In genomic region chr6:45493761-45494160, GRCh38 we compare ENCODE assay signal across 19 cellular contexts.
A peak's percentile ranks its signal among the peaks of the same experiment; 100 is the strongest.
DNase-seq lines count a peak whose midpoint lies in the region; ATAC-seq, FAIRE-seq and TF ChIP-seq lines count a peak whose summit lies in the region.
"Had no signal": no experiment of that assay in that cellular context is flagged by ENCODE, and none has a peak within 500 bp of the region (broad histone marks: within the 10 kb centered on the region; RNA-seq: fewer than 3 reads in every experiment).

No MANE protein-coding gene starts in this region.

- no peak overlapping the region for H3K4me3 ChIP-seq in IMR-90 (ENCODE audit: insufficient read depth, low read depth, low read length)
- H3K4me3 ChIP-seq in K562: no peak overlapping the region

- TF ChIP-seq EP300 in K562 (IDR thresholded peaks at IDR 0.05; ENCODE audit: low read length): no peak

- H3K9me1 ChIP-seq in IMR-90 (ENCODE audit: insufficient read depth, low read length) (peaks cover 10% of the 10 kb centered on the region), K562 (ENCODE audit: control insufficient read depth, insufficient read depth, low read length) (no peaks in the 10 kb centered on the region)

- no peak overlapping the region for H2AK9ac ChIP-seq in IMR-90 (replicated peaks; ENCODE audit: low read depth, low read length, poor library complexity)

- no peak overlapping the region for H2BK120ac ChIP-seq in IMR-90 (ENCODE audit: low read depth, low read length)

- H2BK20ac ChIP-seq in IMR-90 (ENCODE audit: low read depth, low read length): no peak overlapping the region

- POLR2A ChIA-PET in IMR-90 (lab: Charles Lee; ENCODE audit: unreplicated experiment) (no interaction called here), K562 (lab: Yijun Ruan, JAX) (no interaction called here)

- H4K8ac ChIP-seq in IMR-90 (ENCODE audit: low read depth in 2 of 2, low read length in 2 of 2): no peak overlapping the region

- dilution Hi-C loops in IMR-90 (cut with HindIII; ENCODE audit: low sequenced_read_pairs, unreplicated experiment): no loop called here

- H3K9ac ChIP-seq in IMR-90 (ENCODE audit: low read depth, low read length) (no peak overlapping the region), K562 (ENCODE audit: insufficient read depth in 1 of 2, low read depth in 2 of 2, low read length in 2 of 2) (no peak overlapping the region)

- peak overlapping the region; percentile 13 for H3K27ac Mint-ChIP-seq in activated naive CD4-positive, alpha-beta T cell treated with anti-CD3 and anti-CD28 coated beads, Interleukin-2, amount 50 U/mL, for 24 hours
- H3K27ac Mint-ChIP-seq in stimulated activated effector memory CD8-positive, alpha-beta T cell treated with anti-CD3 and anti-CD28 coated beads, Interleukin-12 subunit alpha, Interleukin-12 subunit beta, amount 100 ng/mL, for 72 hours: peak overlapping the region; percentile 75
- H3K27ac Mint-ChIP-seq: B cell had no signal

- TF ChIP-seq POLR2A in IMR-90 (IDR thresholded peaks at IDR 0.05; ENCODE audit: low read depth, low read length) (no peak), K562 (conservative IDR thresholded peaks at IDR 0.05) (no peak)

- H3K79me1 ChIP-seq in IMR-90 (ENCODE audit: low read depth in 1 of 2, low read length in 2 of 2): peaks cover 11 to 43% of the 10 kb centered on the region in 2 experiments

- H3K27me3 Mint-ChIP-seq in activated naive CD4-positive, alpha-beta T cell treated with anti-CD3 and anti-CD28 coated beads, Interleukin-2, amount 50 U/mL, for 24 hours: no peaks in the 10 kb centered on the region
- H3K27me3 Mint-ChIP-seq: B cell had no signal

- no peak overlapping the region for H3K4me2 ChIP-seq in IMR-90 (ENCODE audit: low read depth, low read length)
- no peak overlapping the region for H3K4me2 ChIP-seq in K562 (ENCODE audit: insufficient read depth, low read length)

- no peak overlapping the region for H3K27ac ChIP-seq in IMR-90 (ENCODE audit: insufficient read depth, low read length)
- no peak overlapping the region for H3K27ac ChIP-seq in K562 (ENCODE audit: extremely low read depth, low read depth, low read length)

- H2BK5ac ChIP-seq in IMR-90 (ENCODE audit: low read depth, low read length, poor library complexity, severe bottlenecking): no peak overlapping the region

- H3K9me3 ChIP-seq in IMR-90 (ENCODE audit: control insufficient read depth, insufficient read depth, low read length) (no peaks in the 10 kb centered on the region), K562 (replicated peaks; ENCODE audit: control insufficient read depth, insufficient read depth, low read depth, low read length) (no peaks in the 10 kb centered on the region)
- H3K9me3 ChIP-seq: Caco-2 had no signal

- peaks cover 1% of the 10 kb centered on the region for H3K36me3 Mint-ChIP-seq in activated naive CD4-positive, alpha-beta T cell treated with anti-CD3 and anti-CD28 coated beads, Interleukin-2, amount 50 U/mL, for 24 hours
- peaks cover 76% of the 10 kb centered on the region for H3K36me3 Mint-ChIP-seq in stimulated activated effector memory CD8-positive, alpha-beta T cell treated with anti-CD3 and anti-CD28 coated beads, Interleukin-12 subunit alpha, Interleukin-12 subunit beta, amount 100 ng/mL, for 72 hours

- H4K91ac ChIP-seq in IMR-90 (ENCODE audit: insufficient read depth, low read depth, low read length): no peak overlapping the region; the same call in 1 of the 2 replicates

- H3K9me3 Mint-ChIP-seq in activated naive CD4-positive, alpha-beta T cell treated with anti-CD3 and anti-CD28 coated beads, Interleukin-2, amount 50 U/mL, for 24 hours: no peaks in the 10 kb centered on the region
- no peaks in the 10 kb centered on the region for H3K9me3 Mint-ChIP-seq in stimulated activated effector memory CD8-positive, alpha-beta T cell treated with anti-CD3 and anti-CD28 coated beads, Interleukin-12 subunit alpha, Interleukin-12 subunit beta, amount 100 ng/mL, for 72 hours

- in situ Hi-C loops in IMR-90 (cut with MboI; ENCODE audit: low sequenced_read_pairs): no loop called here
- in situ Hi-C loops in K562 (cut with MboI): no loop called here

- 0 out of 2 replicates have a peak overlapping the region, but pooled peaks have one; percentile 36 for H3K4ac ChIP-seq in IMR-90 (ENCODE audit: low read depth, low read length)

- no peaks in the 10 kb centered on the region for H4K20me1 ChIP-seq in IMR-90 (ENCODE audit: insufficient read depth, low read length)
- H4K20me1 ChIP-seq in K562 (replicated peaks; ENCODE audit: control insufficient read depth, insufficient read depth, low read length): no peaks in the 10 kb centered on the region

- CTCF ChIA-PET in IMR-90 (lab: Yijun Ruan, JAX) (interaction anchor here (0.7 kb wide), 1 partner anchor 221 kb away, joined by 3 read pairs; no protein-coding TSS in a partner anchor), K562 (lab: Yijun Ruan, JAX; ENCODE audit: low intra/inter-chr PET ratio) (no interaction called here)

- no peak for DNase-seq in activated naive CD4-positive, alpha-beta T cell (lab: John Stamatoyannopoulos, UW)
- no peak for DNase-seq in IMR-90
- no peak for DNase-seq in K562 (ENCODE audit: extremely low read depth in 1 of 4, low spot score in 3 of 4)
- no peak for DNase-seq in stimulated activated effector memory CD8-positive, alpha-beta T cell treated with anti-CD3 and anti-CD28 coated beads, Interleukin-12 subunit alpha, Interleukin-12 subunit beta, amount 100 ng/mL, for 72 hours (ENCODE audit: low spot score in 2 of 2)
- DNase-seq: Caco-2, H7, MM.1S, NCI-H1092 treated with DMSO at 0.1 percent for 48 hours, NCI-H146, NCI-H2081 treated with DMSO at 0.1 percent for 48 hours, NCI-H446 treated with DMSO at 0.1 percent for 48 hours, NCI-H69, Right ventricle myocardium superior had no signal

- FAIRE-seq in K562 (lab: Jason Lieb, UNC): no peak
- FAIRE-seq: GM12891 had no signal

- no peak overlapping the region for H2BK15ac ChIP-seq in IMR-90 (ENCODE audit: low read depth, low read length)

- H3K56ac ChIP-seq in IMR-90 (ENCODE audit: extremely low read depth, insufficient read depth, low read length): no peak overlapping the region

- H3K36me3 ChIP-seq in IMR-90 (ENCODE audit: control insufficient read depth, insufficient read depth, low read length): no peaks in the 10 kb centered on the region; the same call in 1 of the 2 replicates
- no peaks in the 10 kb centered on the region for H3K36me3 ChIP-seq in K562 (ENCODE audit: control insufficient read depth, insufficient read depth, low read length)

- no peak overlapping the region; the same call in 1 of the 2 replicates for H2AK5ac ChIP-seq in IMR-90 (ENCODE audit: low read depth, low read length)

- H3K79me2 ChIP-seq in K562 (ENCODE audit: control insufficient read depth, insufficient read depth, low read length): no peaks in the 10 kb centered on the region

- H3K27me3 ChIP-seq in IMR-90 (ENCODE audit: control insufficient read depth, insufficient read depth, low read length): no peaks in the 10 kb centered on the region
- no peaks in the 10 kb centered on the region for H3K27me3 ChIP-seq in K562 (ENCODE audit: control insufficient read depth in 2 of 2, insufficient read depth in 2 of 2, low read length in 2 of 2)

- no peak overlapping the region for H3K18ac ChIP-seq in IMR-90 (ENCODE audit: low read depth, low read length)

- no peak overlapping the region for H2AFZ ChIP-seq in IMR-90 (replicated peaks; ENCODE audit: low read length, poor library complexity)
- H2AFZ ChIP-seq in K562 (ENCODE audit: low read depth, low read length): no peak overlapping the region

- no TSS peak for BruUV-seq in IMR-90 (replicated peaks; lab: Mats Ljungman, UMichigan)
- BruUV-seq in K562 (replicated peaks; lab: Mats Ljungman, UMichigan): no TSS peak

- no CpG with 5 or more reads among the region's 2 CpGs for WGBS in IMR-90 (ENCODE audit: extremely low coverage in 2 of 2, insufficient read length in 1 of 2), 2 experiments
- 79% methylated on average over 2 of the region's 2 CpGs for WGBS in K562 (ENCODE audit: insufficient coverage, low coverage, missing lambda C conversion rate)

- TF ChIP-seq CTCF in IMR-90 (conservative IDR thresholded peaks at IDR 0.05; ENCODE audit: low read depth, low read length) (no peak), K562 (IDR thresholded peaks at IDR 0.05 in 2 of 3, conservative IDR thresholded peaks at IDR 0.05 in 1 of 3; ENCODE audit: insufficient read depth in 2 of 3, low read depth in 1 of 3, low read length in 3 of 3) (no peak)

- no peak overlapping the region for H3K14ac ChIP-seq in IMR-90 (replicated peaks; ENCODE audit: low read depth, low read length)

- ATAC-seq in IMR-90 (ENCODE audit: low read depth) (no peak), K562 (no peak), GM21825 (IDR thresholded peaks at IDR 0.05; ENCODE audit: unreplicated experiment) (no peak), GM21423 (IDR thresholded peaks at IDR 0.05; ENCODE audit: unreplicated experiment) (no peak)
- ATAC-seq in stimulated activated effector memory CD8-positive, alpha-beta T cell treated with anti-CD3 and anti-CD28 coated beads, Interleukin-12 subunit alpha, Interleukin-12 subunit beta, amount 100 ng/mL, for 72 hours: no peak
- ATAC-seq in activated CD4-positive, CD25-positive, alpha-beta regulatory T cell treated with anti-CD3 and anti-CD28 coated beads, Interleukin-2, amount 50 U/mL, for 24 hours: no peak

- no peak for TF ChIP-seq RAD21 in IMR-90 (IDR thresholded peaks at IDR 0.05; ENCODE audit: low read length)
- no peak for TF ChIP-seq RAD21 in K562 (CRISPR knock-in tag; conservative IDR thresholded peaks at IDR 0.05 in 1 of 2, IDR thresholded peaks at IDR 0.05 in 1 of 2)

- H3K4me1 ChIP-seq in IMR-90 (ENCODE audit: control insufficient read depth, insufficient read depth, low read length) (peaks cover 14% of the 10 kb centered on the region), K562 (replicated peaks in 1 of 2; ENCODE audit: control insufficient read depth in 2 of 2, insufficient read depth in 2 of 2, low read length in 2 of 2) (peaks cover 0 to 4% of the 10 kb centered on the region in 2 experiments; a peak in 1 of 5 replicates)
- H3K4me1 ChIP-seq: Caco-2 had no signal

- no peak overlapping the region for H3K23ac ChIP-seq in IMR-90 (ENCODE audit: low read depth, low read length)

- intact Hi-C loops in IMR-90 (cut with micrococcal nuclease): loop anchor here (5.0 kb wide), 1 partner anchor 46 kb away; no protein-coding TSS in a partner anchor
- intact Hi-C loops in K562 (cut with micrococcal nuclease): no loop called here

- H3K4me1 Mint-ChIP-seq in activated naive CD4-positive, alpha-beta T cell treated with anti-CD3 and anti-CD28 coated beads, Interleukin-2, amount 50 U/mL, for 24 hours: peaks cover 57% of the 10 kb centered on the region
- peaks cover 67% of the 10 kb centered on the region for H3K4me1 Mint-ChIP-seq in stimulated activated effector memory CD8-positive, alpha-beta T cell treated with anti-CD3 and anti-CD28 coated beads, Interleukin-12 subunit alpha, Interleukin-12 subunit beta, amount 100 ng/mL, for 72 hours

- no peak overlapping the region for H4K5ac ChIP-seq in IMR-90 (ENCODE audit: low read depth, low read length)

- H3K4me3 Mint-ChIP-seq in activated naive CD4-positive, alpha-beta T cell treated with anti-CD3 and anti-CD28 coated beads, Interleukin-2, amount 50 U/mL, for 24 hours: no peak overlapping the region
- no peak overlapping the region for H3K4me3 Mint-ChIP-seq in stimulated activated effector memory CD8-positive, alpha-beta T cell treated with anti-CD3 and anti-CD28 coated beads, Interleukin-12 subunit alpha, Interleukin-12 subunit beta, amount 100 ng/mL, for 72 hours
- H3K4me3 Mint-ChIP-seq: B cell had no signal

TF ChIP-seq in K562, 482 proteins besides CTCF, POLR2A, EP300 and RAD21 (continues in another document):
- TF ChIP-seq ZNF184 (CRISPR knock-in tag; IDR thresholded peaks at IDR 0.05): peak; percentile 60; the same call in 1 of the 2 replicates
